In genomic region chr17:2399572-2400473, GRCh38 we compare ENCODE assay signal across 9 cellular contexts. TPM values are rescaled to one million over a fixed set of nuclear protein-coding genes. Genes with fewer than 3 reads are reported as not detected.
A peak's percentile ranks its signal among the peaks of the same experiment; 100 is the strongest.
DNase-seq lines count a peak whose midpoint lies in the region; ATAC-seq, FAIRE-seq and TF ChIP-seq lines count a peak whose summit lies in the region.
"Had no signal": no experiment of that assay in that cellular context is flagged by ENCODE, and none has a peak within 500 bp of the region (broad histone marks: within the 10 kb centered on the region; RNA-seq: fewer than 3 reads in every experiment).

No MANE protein-coding gene starts in this region.

- peak; percentile 33; the same call in 1 of the 2 replicates for TF ChIP-seq RAD21 in HepG2 (CRISPR knock-in tag; IDR thresholded peaks at IDR 0.05)

- in situ Hi-C loops in HepG2 (cut with HindIII; ENCODE audit: extremely low pct_ligation_motif_present, low pct_unique_long_range_greater_than_20kb) = no loop called here

- under 1% methylated on average over 24 of the region's 82 CpGs for WGBS in HepG2 (ENCODE audit: low lambda C conversion rate)

- H3K9ac ChIP-seq in HepG2 (ENCODE audit: insufficient read depth, low read depth, low read length) = peak overlapping the region; percentile 98

- H3K36me3 ChIP-seq in HepG2 (replicated peaks in 1 of 2; ENCODE audit: control insufficient read depth in 1 of 2, insufficient read depth in 2 of 2, low read length in 2 of 2) = no peaks in the 10 kb centered on the region

- TF ChIP-seq POLR2A in HepG2 (IDR thresholded peaks at IDR 0.05; ENCODE audit: insufficient read depth in 1 of 2, low read depth in 2 of 2, low read length in 2 of 2) = peak; percentile 76 to 92

- intact Hi-C loops in HepG2 (cut with micrococcal nuclease; ENCODE audit: unreplicated experiment) = loop anchor here (2.0 to 5.0 kb wide), 2 partner anchors 17 to 63 kb away; partner anchors contain the start of genes SGSM2 and TSR1

- no peak overlapping the region for H2AFZ ChIP-seq in HepG2 (ENCODE audit: low read length)

- H3K4me1 ChIP-seq in HepG2 (ENCODE audit: insufficient read depth, low read length) = peaks cover 58% of the 10 kb centered on the region

- no peaks in the 10 kb centered on the region for H3K9me3 ChIP-seq in HepG2 (ENCODE audit: low read length)

- ATAC-seq in GM19035 (IDR thresholded peaks at IDR 0.05; ENCODE audit: unreplicated experiment) (peak; percentile 42), HG03342 (IDR thresholded peaks at IDR 0.05; ENCODE audit: unreplicated experiment) (peak; percentile 31), HepG2 (peak; percentile 58)

- H3K79me2 ChIP-seq in HepG2 (ENCODE audit: insufficient read depth, low read length) = peaks cover 31% of the 10 kb centered on the region

- H3K4me3 ChIP-seq in HepG2 (replicated peaks in 1 of 3; ENCODE audit: insufficient read depth in 1 of 3, low read depth in 2 of 3, low read length in 3 of 3) = peak overlapping the region; percentile 77 to 96 (median 87)

- no peak; the same call in 1 of the 2 replicates for TF ChIP-seq CTCF in HepG2 (CRISPR knock-in tag; IDR thresholded peaks at IDR 0.05)

- no peaks in the 10 kb centered on the region; a peak in 2 of 5 replicates for H3K27me3 ChIP-seq in HepG2 (ENCODE audit: control insufficient read depth in 1 of 2, insufficient read depth in 2 of 2, low read length in 2 of 2)

- FAIRE-seq in HepG2 (lab: Jason Lieb, UNC) = peak; percentile 79
- FAIRE-seq: TTC549 had no signal

- H3K27ac ChIP-seq in HepG2 (ENCODE audit: extremely low read length, insufficient read depth, low read length) = peak overlapping the region; percentile 100

- peak overlapping the region; percentile 99 for H3K4me2 ChIP-seq in HepG2 (ENCODE audit: low read depth, low read length)

- TSS peak; percentile 87 for BruUV-seq in HepG2 (replicated peaks; lab: Mats Ljungman, UMichigan)

- H4K20me1 ChIP-seq in HepG2 (ENCODE audit: insufficient read depth, low read length) = peaks cover 23% of the 10 kb centered on the region

- DNase-seq in Ammon's horn (ENCODE audit: low spot score) (peak; percentile 97), NCI-H526 (lab: John Stamatoyannopoulos, UW) (peak; percentile 78 to 94), dedifferentiated amniotic fluid mesenchymal stem cell (ENCODE audit: extremely low spot score) (peak; percentile 91), HepG2 (ENCODE audit: low spot score) (peak; percentile 91)
- peak; percentile 86 to 89 for DNase-seq in activated CD4-positive, alpha-beta T cell treated with anti-CD3 and anti-CD28 coated beads, Interleukin-2, amount 50 U/mL, for 24 hours (ENCODE audit: low read depth in 1 of 2, low spot score in 1 of 2)
- peak; percentile 90 for DNase-seq in stimulated activated CD4-positive, alpha-beta T cell treated with anti-CD3 and anti-CD28 coated beads, Interleukin-2, amount 100 ng/mL, for 4 hours (ENCODE audit: low read depth)

- CTCF ChIA-PET in HepG2 (lab: Yijun Ruan, JAX; ENCODE audit: low intra/inter-chr PET ratio, low total read pairs) = no interaction called here

- TF ChIP-seq EP300 in HepG2 (IDR thresholded peaks at IDR 0.05; ENCODE audit: low read depth in 2 of 2, low read length in 2 of 2) (no peak; a peak in 1 of 4 replicates), HepG2 (CRISPR knock-in tag; IDR thresholded peaks at IDR 0.05; ENCODE audit: borderline replicate concordance) (no peak)

- POLR2A ChIA-PET in HepG2 (lab: Yijun Ruan, JAX) = interaction anchor here (0.5 to 3.0 kb wide), 12 partner anchors 12 to 732 kb away, joined by 3 to 19 read pairs (median 4); partner anchors contain the start of genes METTL16, SMG6, SRR and TSR1

TF ChIP-seq in HepG2, 621 proteins besides CTCF, POLR2A, EP300 and RAD21 (continues in another document):
- TF ChIP-seq ZNF629 (CRISPR knock-in tag; conservative IDR thresholded peaks at IDR 0.05) (no peak; the same call in 1 of the 2 replicates), ZNF670 (CRISPR knock-in tag; IDR thresholded peaks at IDR 0.05; ENCODE audit: borderline replicate concordance) (no peak), RBAK (CRISPR knock-in tag; IDR thresholded peaks at IDR 0.05) (no peak), CENPX (CRISPR knock-in tag; IDR thresholded peaks at IDR 0.05) (no peak), ETS1 (CRISPR knock-in tag; IDR thresholded peaks at IDR 0.05) (0 out of 2 replicates have a peak, but pooled peaks have one; percentile 16), ZFP82 (CRISPR knock-in tag; IDR thresholded peaks at IDR 0.05; ENCODE audit: borderline replicate concordance) (no peak), ZNF317 (CRISPR knock-in tag; IDR thresholded peaks at IDR 0.05) (peak; percentile 55; the same call in 1 of the 2 replicates), MAZ (IDR thresholded peaks at IDR 0.05; ENCODE audit: borderline replicate concordance, low read depth, low read length) (peak; percentile 74), MAZ (CRISPR knock-in tag; IDR thresholded peaks at IDR 0.05; ENCODE audit: low read depth) (peak; percentile 93), ZNF430 (CRISPR knock-in tag; IDR thresholded peaks at IDR 0.05) (no peak; the same call in 1 of the 2 replicates), ZNF329 (CRISPR knock-in tag; IDR thresholded peaks at IDR 0.05; ENCODE audit: low read depth) (no peak), ZBTB7B (CRISPR knock-in tag; IDR thresholded peaks at IDR 0.05) (peak; percentile 24; the same call in 1 of the 2 replicates), ZNF678 (CRISPR knock-in tag; IDR thresholded peaks at IDR 0.05) (no peak), ZNF619 (CRISPR knock-in tag; IDR thresholded peaks at IDR 0.05) (no peak), CBX1 (IDR thresholded peaks at IDR 0.05; ENCODE audit: low read depth) (no peak), NFATC3 (CRISPR knock-in tag; IDR thresholded peaks at IDR 0.05) (0 out of 2 replicates have a peak, but pooled peaks have one; percentile 70), ZNF615 (CRISPR knock-in tag; IDR thresholded peaks at IDR 0.05; ENCODE audit: borderline replicate concordance) (no peak), ZNF589 (CRISPR knock-in tag; conservative IDR thresholded peaks at IDR 0.05) (no peak), ZNF776 (CRISPR knock-in tag; IDR thresholded peaks at IDR 0.05) (0 out of 2 replicates have a peak, but pooled peaks have one; percentile 54), ZNF180 (CRISPR knock-in tag; IDR thresholded peaks at IDR 0.05; ENCODE audit: borderline replicate concordance, low read depth) (no peak)
- TF ChIP-seq, protein P1, sequence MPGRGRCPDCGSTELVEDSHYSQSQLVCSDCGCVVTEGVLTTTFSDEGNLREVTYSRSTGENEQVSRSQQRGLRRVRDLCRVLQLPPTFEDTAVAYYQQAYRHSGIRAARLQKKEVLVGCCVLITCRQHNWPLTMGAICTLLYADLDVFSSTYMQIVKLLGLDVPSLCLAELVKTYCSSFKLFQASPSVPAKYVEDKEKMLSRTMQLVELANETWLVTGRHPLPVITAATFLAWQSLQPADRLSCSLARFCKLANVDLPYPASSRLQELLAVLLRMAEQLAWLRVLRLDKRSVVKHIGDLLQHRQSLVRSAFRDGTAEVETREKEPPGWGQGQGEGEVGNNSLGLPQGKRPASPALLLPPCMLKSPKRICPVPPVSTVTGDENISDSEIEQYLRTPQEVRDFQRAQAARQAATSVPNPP (CRISPR knock-in tag; IDR thresholded peaks at IDR 0.05) = no peak
- TF ChIP-seq, protein P2, sequence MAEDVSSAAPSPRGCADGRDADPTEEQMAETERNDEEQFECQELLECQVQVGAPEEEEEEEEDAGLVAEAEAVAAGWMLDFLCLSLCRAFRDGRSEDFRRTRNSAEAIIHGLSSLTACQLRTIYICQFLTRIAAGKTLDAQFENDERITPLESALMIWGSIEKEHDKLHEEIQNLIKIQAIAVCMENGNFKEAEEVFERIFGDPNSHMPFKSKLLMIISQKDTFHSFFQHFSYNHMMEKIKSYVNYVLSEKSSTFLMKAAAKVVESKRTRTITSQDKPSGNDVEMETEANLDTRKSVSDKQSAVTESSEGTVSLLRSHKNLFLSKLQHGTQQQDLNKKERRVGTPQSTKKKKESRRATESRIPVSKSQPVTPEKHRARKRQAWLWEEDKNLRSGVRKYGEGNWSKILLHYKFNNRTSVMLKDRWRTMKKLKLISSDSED (CRISPR knock-in tag; IDR thresholded peaks at IDR 0.05) = no peak

RNA-seq across cellular contexts. Expression of gene MNT, which starts 1.0 kb away (rescaled TPM):
- total RNA-seq in HepG2 (2016; rRNA removed; fragmentation: Illumina TruSeq; extraction: Trizol) = 2.3 and 3.5 TPM in 2 replicates
- 0.79 and 1.5 TPM in 2 replicates for total RNA-seq in HepG2 (2016; cell fraction: cytosol; rRNA removed; fragmentation: Illumina TruSeq; extraction: Trizol; ENCODE audit: low read depth)
- total RNA-seq in HepG2 (2016; cell fraction: insoluble cytoplasmic fraction; rRNA removed; fragmentation: Illumina TruSeq; extraction: Trizol) = 2.0 and 2.9 TPM in 2 replicates
- 2.3 and 2.4 TPM in 2 replicates for total RNA-seq in HepG2 (2016; cell fraction: membrane; rRNA removed; fragmentation: Illumina TruSeq; extraction: Trizol)
- total RNA-seq in HepG2 (2016; cell fraction: nucleus; rRNA removed; fragmentation: Illumina TruSeq; extraction: Trizol) = 3.0 and 3.9 TPM in 2 replicates
- 1.8 and 2.1 TPM in 2 replicates for polyA plus RNA-seq in HepG2 (2011; rRNA removed)
- 0.86 and 0.92 TPM in 2 replicates for polyA plus RNA-seq in HepG2 (2011; cell fraction: cytosol; rRNA removed)
- 13.6 and 19.3 TPM in 2 replicates for polyA plus RNA-seq in HepG2 (2011; cell fraction: nucleus; rRNA removed)
- polyA plus RNA-seq in HepG2 (2012) = 6.6 and 7.5 TPM in 2 replicates
- 0.35 and 0.63 TPM in 2 replicates for polyA plus RNA-seq in HepG2 (2016; cell fraction: cytosol; fragmentation: Illumina TruSeq; extraction: Trizol; ENCODE audit: low read depth)
- 3.1 and 5.6 TPM in 2 replicates for polyA plus RNA-seq in HepG2 (2016; cell fraction: insoluble cytoplasmic fraction; fragmentation: Illumina TruSeq; extraction: Trizol; ENCODE audit: low read depth)
- 1.4 and 1.6 TPM in 2 replicates for polyA plus RNA-seq in HepG2 (2016; cell fraction: membrane; fragmentation: Illumina TruSeq; extraction: Trizol; ENCODE audit: low read depth)
- polyA plus RNA-seq in HepG2 (2016; cell fraction: nucleus; fragmentation: Illumina TruSeq; extraction: Trizol; ENCODE audit: insufficient read depth, low read depth) = 14.3 and 17.8 TPM in 2 replicates
- 4.3 and 8.2 TPM in 2 replicates for polyA minus RNA-seq in HepG2 (2011; rRNA and poly(A)+ RNA removed; ENCODE audit: low replicate concordance)
- polyA minus RNA-seq in HepG2 (2011; cell fraction: cytosol; rRNA and poly(A)+ RNA removed) = 3.1 and 3.8 TPM in 2 replicates
- polyA minus RNA-seq in HepG2 (2011; cell fraction: nucleus; rRNA and poly(A)+ RNA removed) = 8.1 and 8.8 TPM in 2 replicates

Comparison
In these comparisons a context has a peak if more than half of its experiments do, and no peak if none do; other contexts are left out.
1. Peak in every context shown above with its lines: DNase-seq, ATAC-seq, H3K4me3 ChIP-seq and H3K27ac ChIP-seq.